ENCODE assay signal across 21 cellular contexts in genomic region chr22:23500508-23501208, GRCh38.
A peak's percentile ranks its signal among the peaks of the same experiment; 100 is the strongest.
DNase-seq lines count a peak whose midpoint lies in the region; ATAC-seq, FAIRE-seq and TF ChIP-seq lines count a peak whose summit lies in the region.
"Had no signal": no experiment of that assay in that cellular context is flagged by ENCODE, and none has a peak within 500 bp of the region (broad histone marks: within the 10 kb centered on the region; RNA-seq: fewer than 3 reads in every experiment).

No MANE protein-coding gene starts in this region.

- no peaks in the 10 kb centered on the region for H3K79me2 ChIP-seq in SK-N-SH (ENCODE audit: insufficient read depth)
- H3K79me2 ChIP-seq in HepG2 (ENCODE audit: insufficient read depth, low read length), result no peaks in the 10 kb centered on the region

- peak; percentile 43 for TF ChIP-seq RAD21 in SK-N-SH (IDR thresholded peaks at IDR 0.05; ENCODE audit: low read length)
- no peak for TF ChIP-seq RAD21 in HepG2 (CRISPR knock-in tag; IDR thresholded peaks at IDR 0.05)

- H3K36me3 Mint-ChIP-seq in activated T-cell treated with anti-CD3 and anti-CD28 coated beads, Interleukin-2, amount 50 U/mL, for 24 hours (ENCODE audit: low read depth), result no peaks in the 10 kb centered on the region

- BruUV-seq in HepG2 (replicated peaks; lab: Mats Ljungman, UMichigan), result no TSS peak

- no peak for ATAC-seq in HepG2
- ATAC-seq: left colon, Panc1 had no signal

- in situ Hi-C loops in HepG2 (cut with HindIII; ENCODE audit: extremely low pct_ligation_motif_present, low pct_unique_long_range_greater_than_20kb), result no loop called here

- peaks cover 9% of the 10 kb centered on the region for H3K27me3 Mint-ChIP-seq in activated T-cell treated with anti-CD3 and anti-CD28 coated beads, Interleukin-2, amount 50 U/mL, for 24 hours

- intact Hi-C loops in HepG2 (cut with micrococcal nuclease; ENCODE audit: unreplicated experiment), result no loop called here

- 56% methylated on average over 10 of the region's 12 CpGs for WGBS in SK-N-SH (ENCODE audit: low lambda C conversion rate)
- 28% methylated on average over 7 of the region's 12 CpGs for WGBS in HepG2 (ENCODE audit: low lambda C conversion rate)

- H3K4me1 ChIP-seq in SK-N-SH (ENCODE audit: control insufficient read depth in 1 of 2, insufficient read depth in 2 of 2, low read depth in 1 of 2, low read length in 1 of 2) (peaks cover 0 to 30% of the 10 kb centered on the region in 2 experiments; a peak in 1 of 4 replicates), HepG2 (ENCODE audit: insufficient read depth, low read length) (peaks cover 57% of the 10 kb centered on the region)

- H3K4me3 ChIP-seq in SK-N-SH (ENCODE audit: low read depth in 2 of 2, low read length in 1 of 2) (no peak overlapping the region), HepG2 (replicated peaks in 1 of 3; ENCODE audit: insufficient read depth in 1 of 3, low read depth in 2 of 3, low read length in 3 of 3) (no peak overlapping the region)
- H3K4me3 ChIP-seq: cardiac muscle cell, esophagus squamous epithelium, MG63 had no signal

- TF ChIP-seq POLR2A in HepG2 (IDR thresholded peaks at IDR 0.05; ENCODE audit: insufficient read depth in 1 of 2, low read depth in 2 of 2, low read length in 2 of 2), result no peak

- CTCF ChIA-PET in SK-N-SH (lab: Yijun Ruan, JAX), result no interaction called here
- CTCF ChIA-PET in HepG2 (lab: Yijun Ruan, JAX; ENCODE audit: low intra/inter-chr PET ratio, low total read pairs), result no interaction called here

- H3K36me3 ChIP-seq in SK-N-SH (replicated peaks in 1 of 2; ENCODE audit: control insufficient read depth in 1 of 2, insufficient read depth in 2 of 2, low read length in 1 of 2) (no peaks in the 10 kb centered on the region), HepG2 (replicated peaks in 1 of 2; ENCODE audit: control insufficient read depth in 1 of 2, insufficient read depth in 2 of 2, low read length in 2 of 2) (no peaks in the 10 kb centered on the region)
- H3K36me3 ChIP-seq: cardiac muscle cell, esophagus squamous epithelium, MG63, neutrophil had no signal

- peak; percentile 20 for DNase-seq in activated T-cell treated with anti-CD3 and anti-CD28 coated beads, Interleukin-2, amount 50 U/mL, for 24 hours
- DNase-seq in activated T-cell treated with anti-CD3 and anti-CD28 coated beads for 4 hours (no peak), SK-N-SH (peak; percentile 87), HepG2 (ENCODE audit: low spot score) (no peak), NCI-H510A (lab: John Stamatoyannopoulos, UW) (no peak), dermis blood vessel endothelial cell (no peak)
- no peak for DNase-seq in activated CD4-positive, alpha-beta T cell treated with anti-CD3 and anti-CD28 coated beads for 4 hours
- DNase-seq in activated CD4-positive, alpha-beta T cell treated with anti-CD3 and anti-CD28 coated beads for 1 hour, result no peak
- DNase-seq: activated CD4-positive, CD25-positive, alpha-beta regulatory T cell treated with anti-CD3 and anti-CD28 coated beads, Interleukin-2, amount 50 U/mL, for 72 hours; activated effector memory CD4-positive, alpha-beta T cell treated with Interleukin-2 at 50 U/mL for 16 hours; DMS153; esophagus squamous epithelium; left colon; MG63; NCI-H2081 treated with DMSO at 0.1 percent for 48 hours; NCI-H748 treated with DMSO at 0.1 percent for 48 hours; stimulated activated CD4-positive, alpha-beta T cell treated with anti-CD3 and anti-CD28 coated beads, Interleukin-12 subunit alpha, Interleukin-12 subunit beta, amount 100 ng/mL, for 4 hours; T-helper 9 cell had no signal

- no peak for FAIRE-seq in HepG2 (lab: Jason Lieb, UNC)

- H3K27me3 ChIP-seq in SK-N-SH (ENCODE audit: insufficient read depth), result no peaks in the 10 kb centered on the region
- peaks cover 0 to 12% of the 10 kb centered on the region in 2 experiments; a peak in 1 of 5 replicates for H3K27me3 ChIP-seq in HepG2 (ENCODE audit: control insufficient read depth in 1 of 2, insufficient read depth in 2 of 2, low read length in 2 of 2)
- H3K27me3 ChIP-seq: cardiac muscle cell, MG63, neutrophil had no signal

- no peak overlapping the region for H3K4me3 Mint-ChIP-seq in activated T-cell treated with anti-CD3 and anti-CD28 coated beads, Interleukin-2, amount 50 U/mL, for 24 hours

- no peaks in the 10 kb centered on the region for H3F3A ChIP-seq in SK-N-SH (replicated peaks; ENCODE audit: insufficient read depth)

- H3K9me3 Mint-ChIP-seq in activated T-cell treated with anti-CD3 and anti-CD28 coated beads, Interleukin-2, amount 50 U/mL, for 24 hours, result no peaks in the 10 kb centered on the region

- H3K9me2 ChIP-seq in SK-N-SH, result no peaks in the 10 kb centered on the region

- TF ChIP-seq EP300 in SK-N-SH (IDR thresholded peaks at IDR 0.05; ENCODE audit: borderline replicate concordance in 1 of 2, low read depth in 1 of 2, low read length in 1 of 2) (peak in 1 of 2 experiments; percentile 49; a peak in 1 of 4 replicates), HepG2 (IDR thresholded peaks at IDR 0.05; ENCODE audit: low read depth in 2 of 2, low read length in 2 of 2) (no peak), HepG2 (CRISPR knock-in tag; IDR thresholded peaks at IDR 0.05; ENCODE audit: borderline replicate concordance) (no peak)

- H3K4me1 Mint-ChIP-seq in activated T-cell treated with anti-CD3 and anti-CD28 coated beads, Interleukin-2, amount 50 U/mL, for 24 hours (ENCODE audit: low read depth), result peaks cover 6% of the 10 kb centered on the region

- TF ChIP-seq CTCF in SK-N-SH (IDR thresholded peaks at IDR 0.05) (no peak), HepG2 (CRISPR knock-in tag; IDR thresholded peaks at IDR 0.05) (no peak)

- H3K9me3 ChIP-seq in SK-N-SH (no peaks in the 10 kb centered on the region), HepG2 (ENCODE audit: low read length) (no peaks in the 10 kb centered on the region)
- H3K9me3 ChIP-seq: esophagus squamous epithelium, MG63, neutrophil had no signal

- H2AFZ ChIP-seq in SK-N-SH (ENCODE audit: low read depth), result no peak overlapping the region
- no peak overlapping the region for H2AFZ ChIP-seq in HepG2 (ENCODE audit: low read length)

- H3K27ac ChIP-seq in SK-N-SH (ENCODE audit: low read depth in 2 of 2, low read length in 1 of 2) (peak overlapping the region in 1 of 2 experiments; percentile 75; a peak in 2 of 4 replicates), HepG2 (ENCODE audit: extremely low read length, insufficient read depth, low read length) (no peak overlapping the region)
- H3K27ac ChIP-seq: cardiac muscle cell, neutrophil had no signal

- no peak overlapping the region for H3K27ac Mint-ChIP-seq in activated T-cell treated with anti-CD3 and anti-CD28 coated beads, Interleukin-2, amount 50 U/mL, for 24 hours

- POLR2A ChIA-PET in SK-N-SH (lab: Yijun Ruan, JAX) (no interaction called here), HepG2 (lab: Yijun Ruan, JAX) (no interaction called here)

- H4K20me1 ChIP-seq in SK-N-SH (ENCODE audit: insufficient read depth) (no peaks in the 10 kb centered on the region), HepG2 (ENCODE audit: insufficient read depth, low read length) (no peaks in the 10 kb centered on the region)

- H3K9ac ChIP-seq in SK-N-SH (no peak overlapping the region), HepG2 (ENCODE audit: insufficient read depth, low read depth, low read length) (no peak overlapping the region)

- H3K4me2 ChIP-seq in SK-N-SH (no peak overlapping the region), HepG2 (ENCODE audit: low read depth, low read length) (no peak overlapping the region)

TF ChIP-seq in SK-N-SH, 30 proteins besides CTCF, POLR2A, EP300 and RAD21 (continues in another document):
- TF ChIP-seq TCF12 (IDR thresholded peaks at IDR 0.05), result no peak
- TF ChIP-seq POLR2AphosphoS5 (IDR thresholded peaks at IDR 0.05; ENCODE audit: low read depth, low read length), result no peak
- TF ChIP-seq RCOR1 (IDR thresholded peaks at IDR 0.05; ENCODE audit: low read length), result peak; percentile 76
- TF ChIP-seq JUND (IDR thresholded peaks at IDR 0.05), result no peak
- no peak for TF ChIP-seq MEF2A (IDR thresholded peaks at IDR 0.05; ENCODE audit: borderline replicate concordance, low read depth)
- TF ChIP-seq MXI1 (IDR thresholded peaks at IDR 0.05; ENCODE audit: low read depth, low read length), result no peak
- peak; percentile 86 for TF ChIP-seq GATA2 (CRISPR knock-in tag; IDR thresholded peaks at IDR 0.05)
- peak; percentile 33 for TF ChIP-seq CHD2 (IDR thresholded peaks at IDR 0.05; ENCODE audit: low read length, partially characterized antibody)
- no peak for TF ChIP-seq TAF1 (IDR thresholded peaks at IDR 0.05; ENCODE audit: borderline replicate concordance, low read depth, low read length)

TF ChIP-seq in HepG2, 621 proteins besides CTCF, POLR2A, EP300 and RAD21:
- peak; percentile 96 for TF ChIP-seq ZNF768 (CRISPR knock-in tag; IDR thresholded peaks at IDR 0.05)
- TF ChIP-seq SRY (CRISPR knock-in tag; IDR thresholded peaks at IDR 0.05), result no peak

Comparison
In these comparisons a context has a peak if more than half of its experiments do, and no peak if none do; other contexts are left out.
1. DNase-seq: peak in activated T-cell treated with anti-CD3 and anti-CD28 coated beads, Interleukin-2, amount 50 U/mL, for 24 hours (single experiment) and SK-N-SH (single experiment); none in activated T-cell treated with anti-CD3 and anti-CD28 coated beads for 4 hours (single experiment), HepG2 (single experiment), NCI-H510A (single experiment), activated CD4-positive, alpha-beta T cell treated with anti-CD3 and anti-CD28 coated beads for 4 hours (0 of 2), activated CD4-positive, alpha-beta T cell treated with anti-CD3 and anti-CD28 coated beads for 1 hour (single experiment) and dermis blood vessel endothelial cell (single experiment).